Comparison of ENCODE assay signal across 15 cellular contexts in genomic region chr4:2588259-2588658, GRCh38.
"Had no signal": no experiment of that assay in that cellular context is flagged by ENCODE, and none has a peak within 500 bp of the region (broad histone marks: within the 10 kb centered on the region; RNA-seq: fewer than 3 reads in every experiment).

No MANE protein-coding gene starts in this region.

- H3K9me3 ChIP-seq: thyroid gland had no signal

- H3K27me3 Mint-ChIP-seq: activated CD8-positive, alpha-beta memory T cell treated with anti-CD3 and anti-CD28 coated beads, Interleukin-2, amount 10 ng/mL, durations not matched to agents 7 days and 5 days; activated naive CD8-positive, alpha-beta T cell treated with anti-CD3 and anti-CD28 coated beads, Interleukin-2, amount 50 U/mL, for 24 hours had no signal

- H3K4me3 Mint-ChIP-seq: activated CD8-positive, alpha-beta memory T cell treated with anti-CD3 and anti-CD28 coated beads, Interleukin-2, amount 10 ng/mL, durations not matched to agents 7 days and 5 days; activated naive CD8-positive, alpha-beta T cell treated with anti-CD3 and anti-CD28 coated beads, Interleukin-2, amount 50 U/mL, for 24 hours; activated T-cell treated with anti-CD3 and anti-CD28 coated beads, Interleukin-2, amount 50 U/mL, for 72 hours; neural progenitor cell; T-helper 2 cell treated with Interferon-gamma antibody and Interleukin-4, amounts not matched to agents 5 μg/mL and 100 μg/mL, for 36 hours had no signal

- H3K27me3 ChIP-seq: cardiac muscle cell, neural progenitor cell, thyroid gland had no signal

- H3K9ac ChIP-seq: neural progenitor cell had no signal

- DNase-seq: activated CD4-positive, alpha-beta T cell treated with anti-CD3 and anti-CD28 coated beads for 1 hour; activated CD4-positive, alpha-beta T cell treated with anti-CD3 and anti-CD28 coated beads, Interleukin-2, amount 50 U/mL, for 48 hours; activated CD8-positive, alpha-beta memory T cell treated with anti-CD3 and anti-CD28 coated beads, Interleukin-2, amount 10 ng/mL, durations not matched to agents 7 days and 5 days; activated naive CD8-positive, alpha-beta T cell treated with anti-CD3 and anti-CD28 coated beads, Interleukin-2, amount 50 U/mL, for 24 hours; activated T-cell treated with anti-CD3 and anti-CD28 coated beads, Interleukin-2, amount 50 U/mL, for 72 hours; cortex of kidney; erythroblast; hippocampal formation; left ventricle myocardium superior; stimulated activated CD4-positive, alpha-beta T cell treated with anti-CD3 and anti-CD28 coated beads, Interleukin-4, amount 100 ng/mL, for 4 hours; thyroid gland had no signal

- H3K4me2 ChIP-seq: neural progenitor cell had no signal

- H3K36me3 Mint-ChIP-seq: activated CD8-positive, alpha-beta memory T cell treated with anti-CD3 and anti-CD28 coated beads, Interleukin-2, amount 10 ng/mL, durations not matched to agents 7 days and 5 days had no signal

- H3K9me3 Mint-ChIP-seq: activated naive CD8-positive, alpha-beta T cell treated with anti-CD3 and anti-CD28 coated beads, Interleukin-2, amount 50 U/mL, for 24 hours; activated T-cell treated with anti-CD3 and anti-CD28 coated beads, Interleukin-2, amount 50 U/mL, for 72 hours; neural progenitor cell; T-helper 2 cell treated with Interferon-gamma antibody and Interleukin-4, amounts not matched to agents 5 μg/mL and 100 μg/mL, for 36 hours had no signal

- H3K36me3 ChIP-seq: cardiac muscle cell, neural progenitor cell, thyroid gland had no signal

- H3K27ac Mint-ChIP-seq: activated CD8-positive, alpha-beta memory T cell treated with anti-CD3 and anti-CD28 coated beads, Interleukin-2, amount 10 ng/mL, durations not matched to agents 7 days and 5 days; activated naive CD8-positive, alpha-beta T cell treated with anti-CD3 and anti-CD28 coated beads, Interleukin-2, amount 50 U/mL, for 24 hours; activated T-cell treated with anti-CD3 and anti-CD28 coated beads, Interleukin-2, amount 50 U/mL, for 72 hours; neural progenitor cell; T-helper 2 cell treated with Interferon-gamma antibody and Interleukin-4, amounts not matched to agents 5 μg/mL and 100 μg/mL, for 36 hours had no signal

- H3K27ac ChIP-seq: cardiac muscle cell, neural progenitor cell, skin epidermis, thyroid gland had no signal

- ATAC-seq: activated CD8-positive, alpha-beta memory T cell treated with anti-CD3 and anti-CD28 coated beads, Interleukin-2, amount 10 ng/mL, durations not matched to agents 7 days and 5 days; activated naive CD8-positive, alpha-beta T cell treated with anti-CD3 and anti-CD28 coated beads, Interleukin-2, amount 50 U/mL, for 24 hours; activated T-cell treated with anti-CD3 and anti-CD28 coated beads, Interleukin-2, amount 50 U/mL, for 72 hours; left ventricle myocardium superior had no signal

- H3K4me3 ChIP-seq: cardiac muscle cell, neural progenitor cell, skin epidermis, thyroid gland had no signal

- H2AFZ ChIP-seq: neural progenitor cell had no signal
